ENCODE assay signal across 22 cellular contexts in the genomic region with DNA sequence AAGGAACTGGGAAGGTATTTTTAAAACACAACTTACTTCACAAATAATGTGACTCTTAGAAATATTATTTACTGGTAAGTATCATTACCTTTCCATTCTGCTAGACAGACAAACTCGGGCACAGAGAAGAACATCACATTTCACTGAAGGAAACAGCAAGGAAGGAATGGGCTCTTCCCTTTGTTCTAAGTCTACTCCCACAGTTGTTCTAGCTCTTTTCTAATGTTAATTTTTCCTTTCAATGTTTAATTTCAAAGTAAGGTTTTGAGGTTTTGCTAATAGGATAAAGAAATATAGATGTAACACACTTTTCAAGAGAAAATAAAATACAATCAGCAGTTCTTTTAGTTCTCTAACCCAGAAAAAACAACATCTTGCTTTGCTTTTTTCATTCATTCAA. TPM values are rescaled to one million over a fixed set of nuclear protein-coding genes. Genes with fewer than 3 reads are reported as not detected.
"Had no signal": no experiment of that assay in that cellular context is flagged by ENCODE, and none has a peak within 500 bp of the region (broad histone marks: within the 10 kb centered on the region; RNA-seq: fewer than 3 reads in every experiment).

No MANE protein-coding gene starts in this region.

- H3K4me1 ChIP-seq: psoas muscle, right lobe of liver had no signal

- H3K9ac ChIP-seq: SK-N-SH had no signal

- H3K4me1 Mint-ChIP-seq: activated CD4-positive, alpha-beta T cell treated with anti-CD3 and anti-CD28 coated beads, Interleukin-2, amount 10 ng/mL, durations not matched to agents 7 days and 5 days; central memory CD8-positive, alpha-beta T cell; stimulated activated naive B cell treated with anti-CD40 and anti-IgM and Interleukin-4, amounts not matched to agents 10 μg/mL and 1 μg/mL and 100 μg/mL, for 72 hours had no signal

- H3K9me3 ChIP-seq: ascending aorta, left lung, pancreas, psoas muscle, right lobe of liver, SK-N-SH had no signal

- H3K4me3 ChIP-seq: ascending aorta, left lung, pancreas, psoas muscle, right lobe of liver had no signal

- DNase-seq: activated CD4-positive, alpha-beta T cell treated with anti-CD3 and anti-CD28 coated beads, Interleukin-2, amount 10 ng/mL, durations not matched to agents 7 days and 5 days; activated CD8-positive, alpha-beta T cell treated with anti-CD3 and anti-CD28 coated beads, Interleukin-2, amount 10 ng/mL, durations not matched to agents 7 days and 5 days; activated gamma-delta T cell treated with Interleukin-2 at 50 U/mL for 16 hours; brain microvascular endothelial cell; effector memory CD4-positive, alpha-beta T cell; left lung; nephron progenitor cell; pancreas; psoas muscle; right lobe of liver; SIG-M5; SK-N-SH; small intestine; stimulated activated CD4-positive, alpha-beta T cell treated with anti-CD3 and anti-CD28 coated beads, Interleukin-15, amount 100 ng/mL, for 24 hours; stimulated activated CD4-positive, alpha-beta T cell treated with anti-CD3 and anti-CD28 coated beads, Interleukin-2, amount 100 ng/mL, for 48 hours; stimulated activated CD8-positive, alpha-beta memory T cell treated with anti-CD3 and anti-CD28 coated beads, Interleukin-4, amount 100 ng/mL, for 48 hours; stimulated activated naive B cell treated with anti-CD40 and anti-IgM and Interleukin-4, amounts not matched to agents 10 μg/mL and 1 μg/mL and 100 μg/mL, for 72 hours had no signal

- H3K27ac Mint-ChIP-seq: activated CD4-positive, alpha-beta T cell treated with anti-CD3 and anti-CD28 coated beads, Interleukin-2, amount 10 ng/mL, durations not matched to agents 7 days and 5 days; activated CD8-positive, alpha-beta T cell treated with anti-CD3 and anti-CD28 coated beads, Interleukin-2, amount 10 ng/mL, durations not matched to agents 7 days and 5 days; activated T-helper 1 cell treated with anti-CD3 and anti-CD28 coated beads, Interleukin-12 subunit alpha, Interleukin-12 subunit beta, Interleukin-2, Interleukin-4 antibody, amounts not matched to agents 30 ng/mL and 10 ng/mL and 1 ng/mL, durations not matched to agents 14 hours and 24 hours and 36 hours; stimulated activated naive B cell treated with anti-CD40 and anti-IgM and Interleukin-4, amounts not matched to agents 10 μg/mL and 1 μg/mL and 100 μg/mL, for 72 hours; type B pancreatic cell had no signal

- H3K27me3 ChIP-seq: ascending aorta, brain microvascular endothelial cell, right lobe of liver had no signal

- H3K27ac ChIP-seq: ascending aorta, brain microvascular endothelial cell, left lung, pancreas, psoas muscle, right lobe of liver had no signal

- ATAC-seq: activated CD8-positive, alpha-beta T cell treated with anti-CD3 and anti-CD28 coated beads, Interleukin-2, amount 10 ng/mL, durations not matched to agents 7 days and 5 days; activated naive CD4-positive, alpha-beta T cell treated with anti-CD3 and anti-CD28 coated beads, Interleukin-2, amount 50 U/mL, for 72 hours; left lung; pancreas; psoas muscle; right lobe of liver; stimulated activated naive B cell treated with anti-CD40 and anti-IgM and Interleukin-4, amounts not matched to agents 10 μg/mL and 1 μg/mL and 100 μg/mL, for 72 hours had no signal

- H3K4me3 Mint-ChIP-seq: activated CD4-positive, alpha-beta T cell treated with anti-CD3 and anti-CD28 coated beads, Interleukin-2, amount 10 ng/mL, durations not matched to agents 7 days and 5 days; activated CD8-positive, alpha-beta T cell treated with anti-CD3 and anti-CD28 coated beads, Interleukin-2, amount 10 ng/mL, durations not matched to agents 7 days and 5 days; activated T-helper 1 cell treated with anti-CD3 and anti-CD28 coated beads, Interleukin-12 subunit alpha, Interleukin-12 subunit beta, Interleukin-2, Interleukin-4 antibody, amounts not matched to agents 30 ng/mL and 10 ng/mL and 1 ng/mL, durations not matched to agents 14 hours and 24 hours and 36 hours; central memory CD8-positive, alpha-beta T cell; nephron progenitor cell; stimulated activated naive B cell treated with anti-CD40 and anti-IgM and Interleukin-4, amounts not matched to agents 10 μg/mL and 1 μg/mL and 100 μg/mL, for 72 hours; type B pancreatic cell had no signal

- H3K9me3 Mint-ChIP-seq: activated CD4-positive, alpha-beta T cell treated with anti-CD3 and anti-CD28 coated beads, Interleukin-2, amount 10 ng/mL, durations not matched to agents 7 days and 5 days; activated naive CD4-positive, alpha-beta T cell treated with anti-CD3 and anti-CD28 coated beads, Interleukin-2, amount 50 U/mL, for 72 hours; activated T-helper 1 cell treated with anti-CD3 and anti-CD28 coated beads, Interleukin-12 subunit alpha, Interleukin-12 subunit beta, Interleukin-2, Interleukin-4 antibody, amounts not matched to agents 30 ng/mL and 10 ng/mL and 1 ng/mL, durations not matched to agents 14 hours and 24 hours and 36 hours; central memory CD8-positive, alpha-beta T cell; nephron progenitor cell; type B pancreatic cell had no signal

- H3K36me3 ChIP-seq: ascending aorta, left lung, pancreas, right lobe of liver had no signal

- H3K36me3 Mint-ChIP-seq: activated naive CD4-positive, alpha-beta T cell treated with anti-CD3 and anti-CD28 coated beads, Interleukin-2, amount 50 U/mL, for 72 hours; stimulated activated naive B cell treated with anti-CD40 and anti-IgM and Interleukin-4, amounts not matched to agents 10 μg/mL and 1 μg/mL and 100 μg/mL, for 72 hours had no signal

RNA-seq across cellular contexts. Expression of gene NID2, which starts 7.0 kb away (rescaled TPM):
- total RNA-seq: activated naive CD4-positive, alpha-beta T cell treated with anti-CD3 and anti-CD28 coated beads, Interleukin-2, amount 50 U/mL, for 72 hours had no signal
